In the genomic region with DNA sequence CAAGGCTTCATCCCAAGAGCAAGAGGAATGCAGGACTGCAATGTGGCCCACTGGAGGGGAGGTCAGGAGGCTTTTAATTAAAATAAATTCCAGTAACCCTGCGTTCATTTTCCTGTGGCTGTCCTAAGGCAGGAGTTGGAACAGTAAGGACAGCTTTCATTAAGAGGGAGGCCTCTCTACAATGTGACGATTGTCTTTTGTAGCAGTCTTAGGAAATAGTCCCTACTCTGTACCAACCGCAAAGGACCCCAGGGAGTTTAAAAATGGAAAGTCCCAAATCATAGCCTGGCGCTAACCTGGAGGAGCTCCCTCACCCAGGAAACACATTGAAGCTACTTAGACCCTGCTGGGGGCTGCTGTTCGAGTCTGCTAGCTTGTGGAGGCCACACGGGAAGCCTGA, we compare ENCODE assay signal across 17 cellular contexts.
A peak's percentile ranks its signal among the peaks of the same experiment; 100 is the strongest.
DNase-seq lines count a peak whose midpoint lies in the region; ATAC-seq and TF ChIP-seq lines count a peak whose summit lies in the region.
"Had no signal": no experiment of that assay in that cellular context is flagged by ENCODE, and none has a peak within 500 bp of the region (broad histone marks: within the 10 kb centered on the region; RNA-seq: fewer than 3 reads in every experiment).

No MANE protein-coding gene starts in this region.

- CTCF ChIA-PET in WTC11 (lab: Charles Lee) = no interaction called here

- 0 out of 2 replicates have a peak overlapping the region, but pooled peaks have one; percentile 68 for H3K27ac Mint-ChIP-seq in WTC11
- H3K27ac Mint-ChIP-seq: natural killer cell treated with Interleukin-12 subunit alpha and Interleukin-12 subunit beta and Interleukin-15 and Interleukin-18, amount 100 ng/mL, for 72 hours had no signal

- peak; percentile 43 for ATAC-seq in GM21825 (IDR thresholded peaks at IDR 0.05; ENCODE audit: unreplicated experiment)
- no peak for ATAC-seq in WTC11
- peak; percentile 1 to 9 for ATAC-seq in gastrocnemius medialis
- ATAC-seq in GM19328 (IDR thresholded peaks at IDR 0.05; ENCODE audit: unreplicated experiment) = no peak
- ATAC-seq: natural killer cell treated with Interleukin-12 subunit alpha and Interleukin-12 subunit beta and Interleukin-15 and Interleukin-18, amount 100 ng/mL, for 72 hours had no signal

- H3K4me3 Mint-ChIP-seq in WTC11 = no peak overlapping the region
- H3K4me3 Mint-ChIP-seq: IgD-negative memory B cell; natural killer cell treated with Interleukin-12 subunit alpha and Interleukin-12 subunit beta and Interleukin-15 and Interleukin-18, amount 100 ng/mL, for 72 hours had no signal

- in situ Hi-C loops in GM13977 (cut with MboI; ENCODE audit: low pct_unique_long_range_greater_than_20kb, low sequenced_read_pairs, unreplicated experiment) (no loop called here), gastrocnemius medialis (cut with MboI; ENCODE audit: low sequenced_read_pairs in 4 of 4) (no loop called here)

- peaks cover 54 to 57% of the 10 kb centered on the region in 2 donors for H3K4me1 ChIP-seq in gastrocnemius medialis

- H3K9me3 ChIP-seq in gastrocnemius medialis = no peaks in the 10 kb centered on the region

- H3K9me3 Mint-ChIP-seq in WTC11 = no peaks in the 10 kb centered on the region
- H3K9me3 Mint-ChIP-seq: IgD-negative memory B cell; natural killer cell treated with Interleukin-12 subunit alpha and Interleukin-12 subunit beta and Interleukin-15 and Interleukin-18, amount 100 ng/mL, for 72 hours had no signal

- H3K36me3 ChIP-seq in gastrocnemius medialis = no peaks in the 10 kb centered on the region

- intact Hi-C loops in gastrocnemius medialis (cut with DNase I; ENCODE audit: low total_unique reads) = loop anchor here (1.0 kb wide), 1 partner anchor 14 kb away; no protein-coding TSS in a partner anchor

- TF ChIP-seq POLR2A in gastrocnemius medialis (IDR thresholded peaks at IDR 0.05) = no peak

- peaks cover 5% of the 10 kb centered on the region; the same call in 1 of the 2 replicates for H3K36me3 Mint-ChIP-seq in WTC11
- H3K36me3 Mint-ChIP-seq: IgD-negative memory B cell; natural killer cell treated with Interleukin-12 subunit alpha and Interleukin-12 subunit beta and Interleukin-15 and Interleukin-18, amount 100 ng/mL, for 72 hours had no signal

- H3K4me3 ChIP-seq in gastrocnemius medialis = no peak overlapping the region

- peak overlapping the region; percentile 86 to 95 (median 92) for H3K27ac ChIP-seq in gastrocnemius medialis
- H3K27ac ChIP-seq: VCaP had no signal

- H3K27me3 Mint-ChIP-seq in WTC11 (ENCODE audit: low read depth) = no peaks in the 10 kb centered on the region
- H3K27me3 Mint-ChIP-seq: IgD-negative memory B cell; natural killer cell treated with Interleukin-12 subunit alpha and Interleukin-12 subunit beta and Interleukin-15 and Interleukin-18, amount 100 ng/mL, for 72 hours had no signal

- H3K27me3 ChIP-seq in gastrocnemius medialis = no peaks in the 10 kb centered on the region

- no peaks in the 10 kb centered on the region for H3K4me1 Mint-ChIP-seq in WTC11

- TF ChIP-seq CTCF in GM13977 (IDR thresholded peaks at IDR 0.05; ENCODE audit: extremely low read depth, insufficient read depth, missing control alignments) (no peak), WTC11 (IDR thresholded peaks at IDR 0.05) (no peak), gastrocnemius medialis (IDR thresholded peaks at IDR 0.05 in 4 of 5, conservative IDR thresholded peaks at IDR 0.05 in 1 of 5) (no peak)

- DNase-seq in GM13977 (ENCODE audit: low spot score) = peak; percentile 28
- DNase-seq in WTC11 (ENCODE audit: low spot score) = no peak
- no peak for DNase-seq in gastrocnemius medialis
- no peak for DNase-seq in globus pallidus (ENCODE audit: low spot score)
- no peak for DNase-seq in activated gamma-delta T cell (lab: John Stamatoyannopoulos, UW)
- no peak for DNase-seq in activated CD4-positive, alpha-beta T cell treated with anti-CD3 and anti-CD28 coated beads, Interleukin-2, amount 50 U/mL, for 1 hour
- DNase-seq: dermis blood vessel endothelial cell; DND-41; NCI-H187; NCI-H69; SIG-M5; stimulated activated CD4-positive, alpha-beta T cell treated with anti-CD3 and anti-CD28 coated beads, Interleukin-12 subunit alpha, Interleukin-12 subunit beta, amount 100 ng/mL, for 4 hours had no signal

- POLR2A ChIA-PET in WTC11 (lab: Charles Lee) = no interaction called here

TF ChIP-seq in WTC11, 78 proteins besides CTCF, POLR2A, EP300 and RAD21:
- TF ChIP-seq SOX15 (CRISPR knock-in tag; IDR thresholded peaks at IDR 0.05) (no peak), NR2C2 (CRISPR knock-in tag; IDR thresholded peaks at IDR 0.05) (no peak), RELA (CRISPR knock-in tag; IDR thresholded peaks at IDR 0.05; ENCODE audit: borderline replicate concordance) (no peak), HMGA2 (CRISPR knock-in tag; IDR thresholded peaks at IDR 0.05) (no peak), PRRX2 (CRISPR knock-in tag; IDR thresholded peaks at IDR 0.05) (no peak), ZNF416 (CRISPR knock-in tag; IDR thresholded peaks at IDR 0.05) (no peak), ZNF423 (CRISPR knock-in tag; IDR thresholded peaks at IDR 0.05) (no peak), FOXP1 (CRISPR knock-in tag; IDR thresholded peaks at IDR 0.05; ENCODE audit: borderline replicate concordance) (no peak), OVOL2 (CRISPR knock-in tag; IDR thresholded peaks at IDR 0.05; ENCODE audit: borderline replicate concordance) (no peak), FOXJ3 (CRISPR knock-in tag; IDR thresholded peaks at IDR 0.05; ENCODE audit: borderline replicate concordance) (no peak), ZNF317 (CRISPR knock-in tag; IDR thresholded peaks at IDR 0.05; ENCODE audit: borderline replicate concordance, low read depth) (no peak)
- TF ChIP-seq, protein P1, sequence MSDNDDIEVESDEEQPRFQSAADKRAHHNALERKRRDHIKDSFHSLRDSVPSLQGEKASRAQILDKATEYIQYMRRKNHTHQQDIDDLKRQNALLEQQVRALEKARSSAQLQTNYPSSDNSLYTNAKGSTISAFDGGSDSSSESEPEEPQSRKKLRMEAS (CRISPR knock-in tag; IDR thresholded peaks at IDR 0.05) = no peak
- TF ChIP-seq, protein P2, sequence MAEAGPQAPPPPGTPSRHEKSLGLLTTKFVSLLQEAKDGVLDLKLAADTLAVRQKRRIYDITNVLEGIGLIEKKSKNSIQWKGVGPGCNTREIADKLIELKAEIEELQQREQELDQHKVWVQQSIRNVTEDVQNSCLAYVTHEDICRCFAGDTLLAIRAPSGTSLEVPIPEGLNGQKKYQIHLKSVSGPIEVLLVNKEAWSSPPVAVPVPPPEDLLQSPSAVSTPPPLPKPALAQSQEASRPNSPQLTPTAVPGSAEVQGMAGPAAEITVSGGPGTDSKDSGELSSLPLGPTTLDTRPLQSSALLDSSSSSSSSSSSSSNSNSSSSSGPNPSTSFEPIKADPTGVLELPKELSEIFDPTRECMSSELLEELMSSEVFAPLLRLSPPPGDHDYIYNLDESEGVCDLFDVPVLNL (CRISPR knock-in tag; IDR thresholded peaks at IDR 0.05; ENCODE audit: borderline replicate concordance, low read depth) = no peak
- TF ChIP-seq, protein P3, sequence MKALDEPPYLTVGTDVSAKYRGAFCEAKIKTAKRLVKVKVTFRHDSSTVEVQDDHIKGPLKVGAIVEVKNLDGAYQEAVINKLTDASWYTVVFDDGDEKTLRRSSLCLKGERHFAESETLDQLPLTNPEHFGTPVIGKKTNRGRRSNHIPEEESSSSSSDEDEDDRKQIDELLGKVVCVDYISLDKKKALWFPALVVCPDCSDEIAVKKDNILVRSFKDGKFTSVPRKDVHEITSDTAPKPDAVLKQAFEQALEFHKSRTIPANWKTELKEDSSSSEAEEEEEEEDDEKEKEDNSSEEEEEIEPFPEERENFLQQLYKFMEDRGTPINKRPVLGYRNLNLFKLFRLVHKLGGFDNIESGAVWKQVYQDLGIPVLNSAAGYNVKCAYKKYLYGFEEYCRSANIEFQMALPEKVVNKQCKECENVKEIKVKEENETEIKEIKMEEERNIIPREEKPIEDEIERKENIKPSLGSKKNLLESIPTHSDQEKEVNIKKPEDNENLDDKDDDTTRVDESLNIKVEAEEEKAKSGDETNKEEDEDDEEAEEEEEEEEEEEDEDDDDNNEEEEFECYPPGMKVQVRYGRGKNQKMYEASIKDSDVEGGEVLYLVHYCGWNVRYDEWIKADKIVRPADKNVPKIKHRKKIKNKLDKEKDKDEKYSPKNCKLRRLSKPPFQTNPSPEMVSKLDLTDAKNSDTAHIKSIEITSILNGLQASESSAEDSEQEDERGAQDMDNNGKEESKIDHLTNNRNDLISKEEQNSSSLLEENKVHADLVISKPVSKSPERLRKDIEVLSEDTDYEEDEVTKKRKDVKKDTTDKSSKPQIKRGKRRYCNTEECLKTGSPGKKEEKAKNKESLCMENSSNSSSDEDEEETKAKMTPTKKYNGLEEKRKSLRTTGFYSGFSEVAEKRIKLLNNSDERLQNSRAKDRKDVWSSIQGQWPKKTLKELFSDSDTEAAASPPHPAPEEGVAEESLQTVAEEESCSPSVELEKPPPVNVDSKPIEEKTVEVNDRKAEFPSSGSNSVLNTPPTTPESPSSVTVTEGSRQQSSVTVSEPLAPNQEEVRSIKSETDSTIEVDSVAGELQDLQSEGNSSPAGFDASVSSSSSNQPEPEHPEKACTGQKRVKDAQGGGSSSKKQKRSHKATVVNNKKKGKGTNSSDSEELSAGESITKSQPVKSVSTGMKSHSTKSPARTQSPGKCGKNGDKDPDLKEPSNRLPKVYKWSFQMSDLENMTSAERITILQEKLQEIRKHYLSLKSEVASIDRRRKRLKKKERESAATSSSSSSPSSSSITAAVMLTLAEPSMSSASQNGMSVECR (CRISPR knock-in tag; IDR thresholded peaks at IDR 0.05; ENCODE audit: borderline replicate concordance) = no peak
- TF ChIP-seq, protein P4, sequence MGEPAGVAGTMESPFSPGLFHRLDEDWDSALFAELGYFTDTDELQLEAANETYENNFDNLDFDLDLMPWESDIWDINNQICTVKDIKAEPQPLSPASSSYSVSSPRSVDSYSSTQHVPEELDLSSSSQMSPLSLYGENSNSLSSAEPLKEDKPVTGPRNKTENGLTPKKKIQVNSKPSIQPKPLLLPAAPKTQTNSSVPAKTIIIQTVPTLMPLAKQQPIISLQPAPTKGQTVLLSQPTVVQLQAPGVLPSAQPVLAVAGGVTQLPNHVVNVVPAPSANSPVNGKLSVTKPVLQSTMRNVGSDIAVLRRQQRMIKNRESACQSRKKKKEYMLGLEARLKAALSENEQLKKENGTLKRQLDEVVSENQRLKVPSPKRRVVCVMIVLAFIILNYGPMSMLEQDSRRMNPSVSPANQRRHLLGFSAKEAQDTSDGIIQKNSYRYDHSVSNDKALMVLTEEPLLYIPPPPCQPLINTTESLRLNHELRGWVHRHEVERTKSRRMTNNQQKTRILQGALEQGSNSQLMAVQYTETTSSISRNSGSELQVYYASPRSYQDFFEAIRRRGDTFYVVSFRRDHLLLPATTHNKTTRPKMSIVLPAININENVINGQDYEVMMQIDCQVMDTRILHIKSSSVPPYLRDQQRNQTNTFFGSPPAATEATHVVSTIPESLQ (CRISPR knock-in tag; IDR thresholded peaks at IDR 0.05) = no peak

Comparison
In these comparisons a context has a peak if more than half of its experiments do, and no peak if none do; other contexts are left out.
1. ATAC-seq: peak in GM21825 (single experiment) and gastrocnemius medialis (2 of 2); none in WTC11 (single experiment) and GM19328 (single experiment).